11 cellular contexts compared by ENCODE assay signal in the genomic region with DNA sequence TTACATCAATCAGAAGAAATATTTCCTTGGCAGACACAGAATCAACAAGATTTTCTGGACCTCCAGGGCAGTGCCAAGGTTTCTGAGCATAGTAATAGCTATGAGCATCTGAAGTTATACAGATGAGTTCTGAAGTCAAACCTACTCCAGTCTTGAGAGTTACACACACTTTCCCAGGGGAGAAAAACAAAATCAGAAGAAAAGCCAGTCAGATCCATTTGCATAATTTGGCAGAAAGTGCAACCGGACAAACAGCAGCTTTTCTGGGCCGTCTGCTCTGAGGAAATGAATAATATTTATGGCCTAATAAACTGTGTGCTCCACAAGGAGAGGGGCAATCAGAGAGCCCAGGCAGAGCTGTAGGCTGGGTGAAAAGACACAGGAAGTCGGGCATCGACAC.
DNase-seq lines count a peak whose midpoint lies in the region; ATAC-seq and TF ChIP-seq lines count a peak whose summit lies in the region.
"Had no signal": no experiment of that assay in that cellular context is flagged by ENCODE, and none has a peak within 500 bp of the region (broad histone marks: within the 10 kb centered on the region; RNA-seq: fewer than 3 reads in every experiment).

No MANE protein-coding gene starts in this region.

- H3K4me1 Mint-ChIP-seq in activated CD8-positive, alpha-beta T cell treated with anti-CD3 and anti-CD28 coated beads for 36 hours (ENCODE audit: low read depth), result no peaks in the 10 kb centered on the region
- H3K4me1 Mint-ChIP-seq: immature natural killer cell had no signal

- POLR2A ChIA-PET in activated CD8-positive, alpha-beta T cell treated with anti-CD3 and anti-CD28 coated beads for 36 hours (lab: Charles Lee), result no interaction called here

- H3K36me3 ChIP-seq in suprapubic skin, result peaks cover 54% of the 10 kb centered on the region

- H3K9me3 ChIP-seq in suprapubic skin, result no peaks in the 10 kb centered on the region

- intact Hi-C loops in activated CD8-positive, alpha-beta T cell treated with anti-CD3 and anti-CD28 coated beads for 36 hours (cut with micrococcal nuclease), result no loop called here

- TF ChIP-seq CTCF in fibroblast of mammary gland (conservative IDR thresholded peaks at IDR 0.05; ENCODE audit: control insufficient read depth, insufficient read depth, low read depth, low read length) (no peak), suprapubic skin (IDR thresholded peaks at IDR 0.05) (no peak)
- no peak for TF ChIP-seq CTCF in activated CD8-positive, alpha-beta T cell treated with anti-CD3 and anti-CD28 coated beads for 36 hours (IDR thresholded peaks at IDR 0.05)

- H3K9me3 Mint-ChIP-seq in activated CD8-positive, alpha-beta T cell treated with anti-CD3 and anti-CD28 coated beads for 36 hours, result no peaks in the 10 kb centered on the region

- H3K4me3 Mint-ChIP-seq in activated CD8-positive, alpha-beta T cell treated with anti-CD3 and anti-CD28 coated beads for 36 hours, result no peak overlapping the region
- H3K4me3 Mint-ChIP-seq: immature natural killer cell had no signal

- CTCF ChIA-PET in activated CD8-positive, alpha-beta T cell treated with anti-CD3 and anti-CD28 coated beads for 36 hours (lab: Charles Lee), result no interaction called here

- H3K36me3 Mint-ChIP-seq in activated CD8-positive, alpha-beta T cell treated with anti-CD3 and anti-CD28 coated beads for 36 hours (ENCODE audit: low read depth), result no peaks in the 10 kb centered on the region
- H3K36me3 Mint-ChIP-seq: immature natural killer cell had no signal

- ATAC-seq in HG03520 (IDR thresholded peaks at IDR 0.05; ENCODE audit: unreplicated experiment) (peak; percentile 26), GM21717 (IDR thresholded peaks at IDR 0.05; ENCODE audit: unreplicated experiment) (no peak)
- no peak for ATAC-seq in activated CD8-positive, alpha-beta T cell treated with anti-CD3 and anti-CD28 coated beads for 36 hours

- TF ChIP-seq POLR2A in suprapubic skin (IDR thresholded peaks at IDR 0.05), result no peak

- H3K27ac Mint-ChIP-seq in activated CD8-positive, alpha-beta T cell treated with anti-CD3 and anti-CD28 coated beads for 36 hours, result no peak overlapping the region
- H3K27ac Mint-ChIP-seq: immature natural killer cell had no signal

- DNase-seq in GM19238 (ENCODE audit: insufficient read length, low spot score), result peak; percentile 8
- DNase-seq in fibroblast of mammary gland (ENCODE audit: low read depth), result peak; percentile 66
- no peak for DNase-seq in suprapubic skin (ENCODE audit: low spot score in 2 of 2)
- no peak for DNase-seq in activated CD8-positive, alpha-beta T cell treated with anti-CD3 and anti-CD28 coated beads for 36 hours
- no peak for DNase-seq in DMS53 (lab: John Stamatoyannopoulos, UW)
- DNase-seq in amygdala (lab: John Stamatoyannopoulos, UW), result no peak
- DNase-seq: immature natural killer cell; NK-92 treated with Interleukin-12 subunit alpha and Interleukin-12 subunit beta, amount 100 ng/mL, for 24 hours; occipital lobe had no signal

- H3K27me3 Mint-ChIP-seq in activated CD8-positive, alpha-beta T cell treated with anti-CD3 and anti-CD28 coated beads for 36 hours, result peaks cover 14% of the 10 kb centered on the region

- peaks cover 49% of the 10 kb centered on the region for H3K4me1 ChIP-seq in suprapubic skin

- WGBS in suprapubic skin, result 64% methylated on average over 4 of the region's 4 CpGs

- TF ChIP-seq EP300 in suprapubic skin (IDR thresholded peaks at IDR 0.05), result no peak

- peak overlapping the region; percentile 50 for H3K27ac ChIP-seq in suprapubic skin

- H3K27me3 ChIP-seq in suprapubic skin, result no peaks in the 10 kb centered on the region

- no peak overlapping the region for H3K4me3 ChIP-seq in fibroblast of mammary gland (ENCODE audit: control insufficient read depth, low read depth, low read length)
- no peak overlapping the region for H3K4me3 ChIP-seq in suprapubic skin

Comparison
In these comparisons a context has a peak if more than half of its experiments do, and no peak if none do; other contexts are left out.
1. DNase-seq: peak in GM19238 (single experiment) and fibroblast of mammary gland (single experiment); none in suprapubic skin (0 of 2), activated CD8-positive, alpha-beta T cell treated with anti-CD3 and anti-CD28 coated beads for 36 hours (single experiment), DMS53 (single experiment) and amygdala (0 of 56).